23 cellular contexts compared by ENCODE assay signal in genomic region chrX:43176686-43177085, GRCh38.
"Had no signal": no experiment of that assay in that cellular context is flagged by ENCODE, and none has a peak within 500 bp of the region (broad histone marks: within the 10 kb centered on the region; RNA-seq: fewer than 3 reads in every experiment).

No MANE protein-coding gene starts in this region.

- H3K27me3 ChIP-seq: esophagus muscularis mucosa, foreskin keratinocyte, suprapubic skin had no signal

- H3K27ac ChIP-seq: adrenal gland, esophagus muscularis mucosa, foreskin keratinocyte, left ventricle myocardium inferior, psoas muscle, suprapubic skin had no signal

- H3K36me3 Mint-ChIP-seq: activated naive CD4-positive, alpha-beta T cell treated with anti-CD3 and anti-CD28 coated beads, Interleukin-2, amount 50 U/mL, for 24 hours; memory B cell; natural killer cell treated with Interleukin-12 subunit alpha and Interleukin-12 subunit beta and Interleukin-15 and Interleukin-18, amount 100 ng/mL, for 72 hours had no signal

- ATAC-seq: activated CD8-positive, alpha-beta T cell treated with anti-CD3 and anti-CD28 coated beads for 36 hours; activated T-cell treated with anti-CD3 and anti-CD28 coated beads, Interleukin-2, amount 50 U/mL, for 4 hours; foreskin keratinocyte; natural killer cell treated with Interleukin-12 subunit alpha and Interleukin-12 subunit beta and Interleukin-15 and Interleukin-18, amount 100 ng/mL, for 72 hours; psoas muscle; sciatic nerve; WTC11 had no signal

- H3K27ac Mint-ChIP-seq: activated CD8-positive, alpha-beta T cell treated with anti-CD3 and anti-CD28 coated beads for 36 hours; activated naive CD4-positive, alpha-beta T cell treated with anti-CD3 and anti-CD28 coated beads, Interleukin-2, amount 50 U/mL, for 24 hours; memory B cell; natural killer cell treated with Interleukin-12 subunit alpha and Interleukin-12 subunit beta and Interleukin-15 and Interleukin-18, amount 100 ng/mL, for 72 hours; stimulated activated naive CD8-positive, alpha-beta T cell treated with anti-CD3 and anti-CD28 coated beads, Interleukin-15, Interleukin-2, amounts not matched to agents 100 ng/mL and 50 ng/mL, for 24 hours; WTC11 had no signal

- DNase-seq: activated CD4-positive, alpha-beta T cell treated with anti-CD3 and anti-CD28 coated beads for 4 hours; activated CD8-positive, alpha-beta T cell treated with anti-CD3 and anti-CD28 coated beads for 36 hours; activated effector memory CD4-positive, alpha-beta T cell treated with anti-CD3 and anti-CD28 coated beads, Interleukin-2, amount 50 U/mL, for 16 hours; activated T-cell treated with anti-CD3 and anti-CD28 coated beads, Interleukin-2, amount 50 U/mL, for 4 hours; adrenal gland; caudate nucleus; glutamatergic neuron; hypothalamus; left ventricle myocardium inferior; occipital lobe; psoas muscle; trophoblast cell had no signal

- H3K9me3 ChIP-seq: adrenal gland, esophagus muscularis mucosa, left ventricle myocardium inferior, suprapubic skin had no signal

- H3K4me3 ChIP-seq: adrenal gland, esophagus muscularis mucosa, left ventricle myocardium inferior, psoas muscle, suprapubic skin had no signal

- H3K4me1 ChIP-seq: adrenal gland, esophagus muscularis mucosa, foreskin keratinocyte, left ventricle myocardium inferior, psoas muscle, suprapubic skin had no signal

- H3K36me3 ChIP-seq: adrenal gland, esophagus muscularis mucosa, left ventricle myocardium inferior, suprapubic skin had no signal

- H3K9me3 Mint-ChIP-seq: natural killer cell treated with Interleukin-12 subunit alpha and Interleukin-12 subunit beta and Interleukin-15 and Interleukin-18, amount 100 ng/mL, for 72 hours had no signal

- H3K4me3 Mint-ChIP-seq: activated CD8-positive, alpha-beta T cell treated with anti-CD3 and anti-CD28 coated beads for 36 hours; activated naive CD4-positive, alpha-beta T cell treated with anti-CD3 and anti-CD28 coated beads, Interleukin-2, amount 50 U/mL, for 24 hours; activated T-cell treated with anti-CD3 and anti-CD28 coated beads, Interleukin-2, amount 50 U/mL, for 4 hours; memory B cell; natural killer cell treated with Interleukin-12 subunit alpha and Interleukin-12 subunit beta and Interleukin-15 and Interleukin-18, amount 100 ng/mL, for 72 hours; stimulated activated naive CD8-positive, alpha-beta T cell treated with anti-CD3 and anti-CD28 coated beads, Interleukin-15, Interleukin-2, amounts not matched to agents 100 ng/mL and 50 ng/mL, for 24 hours; WTC11 had no signal

- FAIRE-seq: colon, endometrium had no signal

- H3K27me3 Mint-ChIP-seq: activated CD8-positive, alpha-beta T cell treated with anti-CD3 and anti-CD28 coated beads for 36 hours; activated naive CD4-positive, alpha-beta T cell treated with anti-CD3 and anti-CD28 coated beads, Interleukin-2, amount 50 U/mL, for 24 hours; memory B cell; stimulated activated naive CD8-positive, alpha-beta T cell treated with anti-CD3 and anti-CD28 coated beads, Interleukin-15, Interleukin-2, amounts not matched to agents 100 ng/mL and 50 ng/mL, for 24 hours had no signal
